In genomic region chr3:97935842-97936241, GRCh38 we compare ENCODE assay signal across 28 cellular contexts. TPM values are rescaled to one million over a fixed set of nuclear protein-coding genes. Genes with fewer than 3 reads are reported as not detected.
DNase-seq lines count a peak whose midpoint lies in the region; ATAC-seq lines count a peak whose summit lies in the region.
"Had no signal": no experiment of that assay in that cellular context is flagged by ENCODE, and none has a peak within 500 bp of the region (broad histone marks: within the 10 kb centered on the region; RNA-seq: fewer than 3 reads in every experiment).

No MANE protein-coding gene starts in this region.

- peaks cover 4% of the 10 kb centered on the region for H3K4me1 Mint-ChIP-seq in T-helper 1 cell treated with Interleukin-12 subunit alpha and Interleukin-12 subunit beta and Interleukin-4 antibody, amounts not matched to agents 30 μg/mL and 1 μg/mL, for 36 hours (ENCODE audit: low read depth)
- H3K4me1 Mint-ChIP-seq: memory B cell, neural crest cell had no signal

- H3K9me3 Mint-ChIP-seq in T-helper 1 cell treated with Interleukin-12 subunit alpha and Interleukin-12 subunit beta and Interleukin-4 antibody, amounts not matched to agents 30 μg/mL and 1 μg/mL, for 36 hours = peaks cover 6% of the 10 kb centered on the region
- H3K9me3 Mint-ChIP-seq: activated naive CD4-positive, alpha-beta T cell treated with anti-CD3 and anti-CD28 coated beads for 36 hours; neural crest cell had no signal

- peaks cover 56% of the 10 kb centered on the region for H3K36me3 Mint-ChIP-seq in T-helper 1 cell treated with Interleukin-12 subunit alpha and Interleukin-12 subunit beta and Interleukin-4 antibody, amounts not matched to agents 30 μg/mL and 1 μg/mL, for 36 hours (ENCODE audit: low read depth)

- no peak for ATAC-seq in GM19395 (IDR thresholded peaks at IDR 0.05; ENCODE audit: unreplicated experiment)
- ATAC-seq: left lobe of liver, Panc1 had no signal

- no peak for DNase-seq in T-helper 1 cell
- DNase-seq in M059J (ENCODE audit: low read depth) = peak; percentile 29
- no peak for DNase-seq in caudate nucleus (lab: John Stamatoyannopoulos, UW)
- DNase-seq in renal cortical epithelial cell (ENCODE audit: low read depth) = peak; percentile 54
- no peak for DNase-seq in activated CD8-positive, alpha-beta memory T cell treated with anti-CD3 and anti-CD28 coated beads for 24 hours
- DNase-seq in DMS153 treated with DMSO at 0.1 percent for 48 hours (lab: John Stamatoyannopoulos, UW; ENCODE audit: unreplicated experiment) = no peak
- DNase-seq: 8988T; activated naive CD4-positive, alpha-beta T cell treated with anti-CD3 and anti-CD28 coated beads for 36 hours; C1 segment of cervical spinal cord; effector CD4-positive, alpha-beta T cell; glutamatergic neuron; NCI-H1436; NCI-H2081 treated with DMSO at 0.1 percent for 48 hours; NCI-H2227 treated with DMSO at 0.1 percent for 48 hours; NCI-H69; ovary; SIG-M5; stimulated activated naive CD4-positive, alpha-beta T cell; uterus had no signal

- peak overlapping the region; percentile 37 for H3K27ac Mint-ChIP-seq in T-helper 1 cell treated with Interleukin-12 subunit alpha and Interleukin-12 subunit beta and Interleukin-4 antibody, amounts not matched to agents 30 μg/mL and 1 μg/mL, for 36 hours
- H3K27ac Mint-ChIP-seq: activated naive CD4-positive, alpha-beta T cell treated with anti-CD3 and anti-CD28 coated beads for 36 hours; memory B cell had no signal

- no peak overlapping the region for H3K4me3 Mint-ChIP-seq in T-helper 1 cell treated with Interleukin-12 subunit alpha and Interleukin-12 subunit beta and Interleukin-4 antibody, amounts not matched to agents 30 μg/mL and 1 μg/mL, for 36 hours
- H3K4me3 Mint-ChIP-seq: activated naive CD4-positive, alpha-beta T cell treated with anti-CD3 and anti-CD28 coated beads for 36 hours; memory B cell; neural crest cell had no signal

- no peaks in the 10 kb centered on the region for H3K27me3 Mint-ChIP-seq in T-helper 1 cell treated with Interleukin-12 subunit alpha and Interleukin-12 subunit beta and Interleukin-4 antibody, amounts not matched to agents 30 μg/mL and 1 μg/mL, for 36 hours (ENCODE audit: low read depth)

- peak overlapping the region; percentile 64 for H3K27ac ChIP-seq in caudate nucleus (ENCODE audit: low read depth, low read length)
- H3K27ac ChIP-seq: KMS-11, ovary, skin epidermis, thoracic aorta, uterus had no signal

RNA-seq across cellular contexts. Expression of gene RIOX2, which starts 36.4 kb away (rescaled TPM):
- total RNA-seq in M059J (2014; rRNA removed; shearing (Covaris generic)) = 22.0 and 23.8 TPM in 2 replicates
- 29.6 and 40.8 TPM in 2 replicates for total RNA-seq in renal cortical epithelial cell

Comparison
In these comparisons a context has a peak if more than half of its experiments do, and no peak if none do; other contexts are left out.
1. DNase-seq: peak in M059J (single experiment) and renal cortical epithelial cell (single experiment); none in T-helper 1 cell (0 of 5), caudate nucleus (0 of 61), activated CD8-positive, alpha-beta memory T cell treated with anti-CD3 and anti-CD28 coated beads for 24 hours (single experiment) and DMS153 treated with DMSO at 0.1 percent for 48 hours (single experiment).